1 cellular context compared by ENCODE assay signal in the genomic region with DNA sequence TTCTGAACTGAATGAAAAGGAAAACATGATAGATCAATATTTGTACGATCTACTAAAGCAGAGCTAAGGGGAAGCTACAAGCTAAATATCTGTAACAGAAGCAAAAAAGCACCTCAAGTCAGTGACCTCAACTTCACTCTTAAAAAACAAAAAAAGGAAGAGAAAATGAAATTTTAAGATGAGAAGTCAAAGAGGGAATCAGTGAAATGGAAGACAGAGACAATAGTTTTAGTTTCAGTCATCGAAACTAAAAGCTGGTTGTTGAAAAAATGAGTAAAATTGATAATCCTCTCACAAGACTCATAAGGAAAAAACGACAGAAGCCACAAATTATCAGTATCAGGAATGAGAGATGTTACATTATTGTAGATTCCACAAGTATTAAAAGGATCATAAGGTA.
TF ChIP-seq lines count a peak whose summit lies in the region.

No MANE protein-coding gene starts in this region.

TF ChIP-seq in GM12878, 131 proteins besides CTCF, POLR2A, EP300 and RAD21 (continued from another document):
- TF ChIP-seq, protein P1, sequence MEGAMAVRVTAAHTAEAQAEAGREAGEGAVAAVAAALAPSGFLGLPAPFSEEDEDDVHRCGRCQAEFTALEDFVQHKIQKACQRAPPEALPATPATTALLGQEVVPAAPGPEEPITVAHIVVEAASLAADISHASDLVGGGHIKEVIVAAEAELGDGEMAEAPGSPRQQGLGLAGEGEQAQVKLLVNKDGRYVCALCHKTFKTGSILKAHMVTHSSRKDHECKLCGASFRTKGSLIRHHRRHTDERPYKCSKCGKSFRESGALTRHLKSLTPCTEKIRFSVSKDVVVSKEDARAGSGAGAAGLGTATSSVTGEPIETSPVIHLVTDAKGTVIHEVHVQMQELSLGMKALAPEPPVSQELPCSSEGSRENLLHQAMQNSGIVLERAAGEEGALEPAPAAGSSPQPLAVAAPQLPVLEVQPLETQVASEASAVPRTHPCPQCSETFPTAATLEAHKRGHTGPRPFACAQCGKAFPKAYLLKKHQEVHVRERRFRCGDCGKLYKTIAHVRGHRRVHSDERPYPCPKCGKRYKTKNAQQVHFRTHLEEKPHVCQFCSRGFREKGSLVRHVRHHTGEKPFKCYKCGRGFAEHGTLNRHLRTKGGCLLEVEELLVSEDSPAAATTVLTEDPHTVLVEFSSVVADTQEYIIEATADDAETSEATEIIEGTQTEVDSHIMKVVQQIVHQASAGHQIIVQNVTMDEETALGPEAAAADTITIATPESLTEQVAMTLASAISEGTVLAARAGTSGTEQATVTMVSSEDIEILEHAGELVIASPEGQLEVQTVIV (IDR thresholded peaks at IDR 0.05; ENCODE audit: borderline replicate concordance, partially characterized antibody) = no peak
- TF ChIP-seq CBX5 (IDR thresholded peaks at IDR 0.05; ENCODE audit: low read depth) = peak; percentile 91; the same call in 1 of the 2 replicates
- TF ChIP-seq, protein P2, sequence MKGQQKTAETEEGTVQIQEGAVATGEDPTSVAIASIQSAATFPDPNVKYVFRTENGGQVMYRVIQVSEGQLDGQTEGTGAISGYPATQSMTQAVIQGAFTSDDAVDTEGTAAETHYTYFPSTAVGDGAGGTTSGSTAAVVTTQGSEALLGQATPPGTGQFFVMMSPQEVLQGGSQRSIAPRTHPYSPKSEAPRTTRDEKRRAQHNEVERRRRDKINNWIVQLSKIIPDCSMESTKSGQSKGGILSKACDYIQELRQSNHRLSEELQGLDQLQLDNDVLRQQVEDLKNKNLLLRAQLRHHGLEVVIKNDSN (IDR thresholded peaks at IDR 0.05; ENCODE audit: borderline replicate concordance, extremely low read length, insufficient read depth, low read depth, low read length) = no peak
- peak; percentile 44 for TF ChIP-seq MEF2B (IDR thresholded peaks at IDR 0.05; ENCODE audit: partially characterized antibody, poor library complexity, severe bottlenecking)
- TF ChIP-seq NKRF (conservative IDR thresholded peaks at IDR 0.05) = no peak
- TF ChIP-seq MYC (IDR thresholded peaks at IDR 0.05; ENCODE audit: insufficient read depth, insufficient read length, insufficient replicate concordance, low read length, severe bottlenecking) = no peak
- peak in 1 of 2 experiments; percentile 6; a peak in 1 of 4 replicates for TF ChIP-seq BHLHE40 (IDR thresholded peaks at IDR 0.05; ENCODE audit: borderline replicate concordance in 1 of 2, low read depth in 2 of 2, low read length in 1 of 2)
- TF ChIP-seq ZNF217 (IDR thresholded peaks at IDR 0.05) = peak; percentile 98
- no peak for TF ChIP-seq POLR2AphosphoS5 (IDR thresholded peaks at IDR 0.05; ENCODE audit: low read length)
- TF ChIP-seq MLLT1 (IDR thresholded peaks at IDR 0.05) = no peak
- no peak for TF ChIP-seq SUZ12 (IDR thresholded peaks at IDR 0.05; ENCODE audit: unreplicated experiment)
- no peak for TF ChIP-seq HCFC1 (IDR thresholded peaks at IDR 0.05; ENCODE audit: low read length)
- TF ChIP-seq, protein P3, sequence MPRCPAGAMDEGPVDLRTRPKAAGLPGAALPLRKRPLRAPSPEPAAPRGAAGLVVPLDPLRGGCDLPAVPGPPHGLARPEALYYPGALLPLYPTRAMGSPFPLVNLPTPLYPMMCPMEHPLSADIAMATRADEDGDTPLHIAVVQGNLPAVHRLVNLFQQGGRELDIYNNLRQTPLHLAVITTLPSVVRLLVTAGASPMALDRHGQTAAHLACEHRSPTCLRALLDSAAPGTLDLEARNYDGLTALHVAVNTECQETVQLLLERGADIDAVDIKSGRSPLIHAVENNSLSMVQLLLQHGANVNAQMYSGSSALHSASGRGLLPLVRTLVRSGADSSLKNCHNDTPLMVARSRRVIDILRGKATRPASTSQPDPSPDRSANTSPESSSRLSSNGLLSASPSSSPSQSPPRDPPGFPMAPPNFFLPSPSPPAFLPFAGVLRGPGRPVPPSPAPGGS (IDR thresholded peaks at IDR 0.05; ENCODE audit: borderline replicate concordance, insufficient read depth, low read depth, low read length, poor library complexity, severe bottlenecking) = no peak
- TF ChIP-seq CREB1 (IDR thresholded peaks at IDR 0.05; ENCODE audit: low read depth) = no peak
- TF ChIP-seq RFX5 (IDR thresholded peaks at IDR 0.05; ENCODE audit: low read depth, low read length) = no peak
- no peak for TF ChIP-seq ZSCAN29 (IDR thresholded peaks at IDR 0.05)
- TF ChIP-seq IKZF1 (conservative IDR thresholded peaks at IDR 0.05) = peak; percentile 35; the same call in 1 of the 2 replicates
- TF ChIP-seq GATAD2B (conservative IDR thresholded peaks at IDR 0.05; ENCODE audit: low read depth) = no peak
- TF ChIP-seq ZNF274 (IDR thresholded peaks at IDR 0.05; ENCODE audit: insufficient read depth, insufficient read length) = no peak
- TF ChIP-seq SP1 (IDR thresholded peaks at IDR 0.05; ENCODE audit: low read depth, low read length) = no peak
